8 cellular contexts compared by ENCODE assay signal in genomic region chr5:172769598-172770373, GRCh38. TPM values are rescaled to one million over a fixed set of nuclear protein-coding genes. Genes with fewer than 3 reads are reported as not detected.
DNase-seq lines count a peak whose midpoint lies in the region; ATAC-seq and TF ChIP-seq lines count a peak whose summit lies in the region.

No MANE protein-coding gene starts in this region.

- WGBS in neuronal stem cell (ENCODE audit: extremely low coverage in 2 of 2, insufficient read length in 2 of 2, insufficient replicate concordance in 1 of 2), 2 donors: no CpG with 5 or more reads among the region's 21 CpGs

- peaks cover 16 to 31% of the 10 kb centered on the region in 2 donors for H3K36me3 ChIP-seq in neuronal stem cell (replicated peaks in 1 of 2; ENCODE audit: control insufficient read depth in 2 of 2, insufficient read depth in 2 of 2, low read length in 2 of 2)

- no peak for TF ChIP-seq CTCF in WI38 (IDR thresholded peaks at IDR 0.05; ENCODE audit: low read depth, low read length)
- TF ChIP-seq CTCF in fibroblast of the aortic adventitia (IDR thresholded peaks at IDR 0.05; ENCODE audit: insufficient read depth, low read length): no peak

- peak overlapping the region; percentile 78 for H3K4me3 Mint-ChIP-seq in activated CD4-positive, alpha-beta T cell treated with anti-CD3 and anti-CD28 coated beads, Interleukin-2, amount 10 ng/mL, durations not matched to agents 7 days and 5 days

- no peak overlapping the region for H3K23ac ChIP-seq in neuronal stem cell (ENCODE audit: low read depth, low read length, poor library complexity)

- CTCF ChIA-PET in activated CD4-positive, alpha-beta T cell treated with anti-CD3 and anti-CD28 coated beads, Interleukin-2, amount 10 ng/mL, durations not matched to agents 7 days and 5 days (lab: Charles Lee): interaction anchor here (0.8 to 4.5 kb wide), 9 partner anchors 8 to 156 kb away, joined by 3 to 26 read pairs (median 4); no protein-coding TSS in a partner anchor

- H3K36me3 Mint-ChIP-seq in activated CD4-positive, alpha-beta T cell treated with anti-CD3 and anti-CD28 coated beads, Interleukin-2, amount 10 ng/mL, durations not matched to agents 7 days and 5 days (ENCODE audit: low read depth): peaks cover 11% of the 10 kb centered on the region

- no peak overlapping the region for H2BK15ac ChIP-seq in neuronal stem cell (ENCODE audit: low read length)

- no peak overlapping the region for H3K27ac ChIP-seq in neuronal stem cell (replicated peaks; ENCODE audit: low read length)

- H3K4ac ChIP-seq in neuronal stem cell (ENCODE audit: low read length): no peak overlapping the region

- H3K18ac ChIP-seq in neuronal stem cell (ENCODE audit: low read length): peak overlapping the region; percentile 97

- H2BK12ac ChIP-seq in neuronal stem cell (ENCODE audit: low read length): no peak overlapping the region

- POLR2A ChIA-PET in activated CD4-positive, alpha-beta T cell treated with anti-CD3 and anti-CD28 coated beads, Interleukin-2, amount 10 ng/mL, durations not matched to agents 7 days and 5 days (lab: Charles Lee): interaction anchor here (0.9 kb wide), 1 partner anchor 66 kb away, joined by 3 read pairs; no protein-coding TSS in a partner anchor

- DNase-seq in activated CD4-positive, alpha-beta T cell treated with anti-CD3 and anti-CD28 coated beads, Interleukin-2, amount 10 ng/mL, durations not matched to agents 7 days and 5 days: peak; percentile 21
- no peak for DNase-seq in activated CD4-positive, alpha-beta T cell treated with anti-CD3 and anti-CD28 coated beads, Interleukin-2, amount 50 U/mL, for 48 hours
- peak; percentile 56 for DNase-seq in fibroblast of the aortic adventitia (ENCODE audit: low read depth)
- DNase-seq in neuronal stem cell (ENCODE audit: low spot score): no peak
- no peak for DNase-seq in iPS-NIHi11 (ENCODE audit: low spot score)
- DNase-seq in effector CD4-positive, alpha-beta T cell: no peak

- no peak overlapping the region for H4K91ac ChIP-seq in neuronal stem cell (ENCODE audit: low read depth, low read length, poor library complexity)

- no peaks in the 10 kb centered on the region for H3K79me1 ChIP-seq in neuronal stem cell (ENCODE audit: low read depth, low read length)

- ATAC-seq in esophagus mucosa: no peak

- H2BK5ac ChIP-seq in neuronal stem cell (ENCODE audit: low read length): no peak overlapping the region

- peak overlapping the region; percentile 87 for H3K27ac Mint-ChIP-seq in activated CD4-positive, alpha-beta T cell treated with anti-CD3 and anti-CD28 coated beads, Interleukin-2, amount 10 ng/mL, durations not matched to agents 7 days and 5 days

- no peaks in the 10 kb centered on the region for H3K27me3 Mint-ChIP-seq in activated CD4-positive, alpha-beta T cell treated with anti-CD3 and anti-CD28 coated beads, Interleukin-2, amount 10 ng/mL, durations not matched to agents 7 days and 5 days

- peak overlapping the region; percentile 96 for H3K4me3 ChIP-seq in WI38 (ENCODE audit: low read depth, low read length)
- H3K4me3 ChIP-seq in fibroblast of the aortic adventitia (ENCODE audit: low read depth, low read length): peak overlapping the region; percentile 96
- H3K4me3 ChIP-seq in neuronal stem cell (ENCODE audit: low read length in 2 of 2): peak overlapping the region; percentile 90 to 91

- H3K9me3 Mint-ChIP-seq in activated CD4-positive, alpha-beta T cell treated with anti-CD3 and anti-CD28 coated beads, Interleukin-2, amount 10 ng/mL, durations not matched to agents 7 days and 5 days: no peaks in the 10 kb centered on the region

- peak overlapping the region; percentile 98 for H2AFZ ChIP-seq in neuronal stem cell (ENCODE audit: low read length)

- H2AK5ac ChIP-seq in neuronal stem cell (ENCODE audit: low read depth, low read length): no peak overlapping the region

- H3K4me1 ChIP-seq in neuronal stem cell (ENCODE audit: control insufficient read depth in 2 of 2, insufficient read depth in 1 of 2, low read depth in 1 of 2, low read length in 2 of 2): peaks cover 18 to 32% of the 10 kb centered on the region in 2 donors

- peak overlapping the region; percentile 90 for H3K4me2 ChIP-seq in neuronal stem cell (ENCODE audit: insufficient read depth, low read length, poor library complexity, severe bottlenecking)

- H3K9ac ChIP-seq in neuronal stem cell (ENCODE audit: low read depth, low read length, poor library complexity): peak overlapping the region; percentile 94

- no peak overlapping the region for H4K8ac ChIP-seq in neuronal stem cell (ENCODE audit: low read depth, low read length)

- H3K14ac ChIP-seq in neuronal stem cell (ENCODE audit: low read length): no peak overlapping the region

- H3K9me3 ChIP-seq in neuronal stem cell (replicated peaks in 1 of 2; ENCODE audit: control insufficient read depth in 2 of 2, insufficient read depth in 1 of 2, low read depth in 1 of 2, low read length in 2 of 2): peaks cover 0 to 3% of the 10 kb centered on the region in 2 donors

- H3K4me1 Mint-ChIP-seq in activated CD4-positive, alpha-beta T cell treated with anti-CD3 and anti-CD28 coated beads, Interleukin-2, amount 10 ng/mL, durations not matched to agents 7 days and 5 days: peaks cover 59% of the 10 kb centered on the region

- peaks cover 0 to 4% (median 0%) of the 10 kb centered on the region in 3 experiments for H3K27me3 ChIP-seq in neuronal stem cell (ENCODE audit: control insufficient read depth in 3 of 3, insufficient read depth in 3 of 3, low read depth in 1 of 3, low read length in 3 of 3)

- no peak overlapping the region for H2BK120ac ChIP-seq in neuronal stem cell (ENCODE audit: low read depth, low read length)

RNA-seq across cellular contexts. Expression of gene DUSP1, which starts 1.2 kb away (rescaled TPM):
- 10 to 100 TPM; 11.3 to 14.9 TPM for total RNA-seq in activated CD4-positive, alpha-beta T cell treated with anti-CD3 and anti-CD28 coated beads, Interleukin-2, amount 10 ng/mL, durations not matched to agents 7 days and 5 days
- total RNA-seq in fibroblast of the aortic adventitia (ENCODE audit: low replicate concordance) (22.2 and 44.1 TPM in 2 replicates), esophagus mucosa (101 TPM)
- polyA plus RNA-seq in neuronal stem cell (2013, experiment 1 of 2): 10.2 TPM
- polyA plus RNA-seq in neuronal stem cell (2013, experiment 2 of 2): 10.0 TPM

Comparison
In these comparisons a context has a peak if more than half of its experiments do, and no peak if none do; other contexts are left out.
1. DNase-seq: peak in activated CD4-positive, alpha-beta T cell treated with anti-CD3 and anti-CD28 coated beads, Interleukin-2, amount 10 ng/mL, durations not matched to agents 7 days and 5 days (single experiment) and fibroblast of the aortic adventitia (single experiment); none in activated CD4-positive, alpha-beta T cell treated with anti-CD3 and anti-CD28 coated beads, Interleukin-2, amount 50 U/mL, for 48 hours (0 of 2), neuronal stem cell (single experiment), iPS-NIHi11 (single experiment) and effector CD4-positive, alpha-beta T cell (single experiment).
2. Peak in every context shown above with its lines, with median percentiles within 50 percentile points of each other: H3K4me3 ChIP-seq.